8 cellular contexts compared by ENCODE assay signal in the genomic region with DNA sequence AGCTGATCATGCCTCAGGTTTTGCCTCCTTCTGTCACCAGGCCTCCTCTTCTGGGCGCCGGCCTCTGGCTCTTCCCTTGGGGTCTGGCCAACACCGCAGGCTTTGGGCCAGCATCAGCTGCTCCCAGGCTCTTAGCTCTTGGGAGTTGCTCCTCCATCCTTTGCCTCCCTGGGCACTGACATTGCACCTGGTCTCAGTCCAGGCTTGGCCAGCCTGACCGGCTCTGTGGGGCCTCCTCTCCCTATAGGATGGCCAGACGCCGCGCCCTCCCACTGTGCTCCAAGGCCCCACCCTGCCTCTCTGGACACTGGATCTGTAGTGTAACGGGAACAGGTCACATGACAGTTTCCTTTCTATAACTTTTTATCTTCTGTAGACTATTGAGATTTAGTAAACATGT. TPM values are rescaled to one million over a fixed set of nuclear protein-coding genes. Genes with fewer than 3 reads are reported as not detected.
DNase-seq lines count a peak whose midpoint lies in the region; TF ChIP-seq lines count a peak whose summit lies in the region.
"Not testable (repeated sequence)": the region's sequence is repeated elsewhere in the genome, so short reads cannot be mapped to it uniquely, and the experiment has no call there.

No MANE protein-coding gene starts in this region.

- CTCF ChIA-PET in CD4-positive, alpha-beta memory T cell (lab: Charles Lee; ENCODE audit: partially characterized antibody): not testable (repeated sequence)

- not testable (repeated sequence) for H3K9me3 Mint-ChIP-seq in CD4-positive, alpha-beta memory T cell; immature natural killer cell

- not testable (repeated sequence) for H3K4me3 ChIP-seq in CD4-positive, alpha-beta memory T cell (ENCODE audit: low read length in 2 of 2); fibroblast of the aortic adventitia (ENCODE audit: low read depth, low read length); transverse colon

- not testable (repeated sequence) for TF ChIP-seq POLR2A in transverse colon (IDR thresholded peaks at IDR 0.05)

- not testable (repeated sequence) for H3K9me3 ChIP-seq in CD4-positive, alpha-beta memory T cell (ENCODE audit: control insufficient read depth in 1 of 2, low read length in 2 of 2); transverse colon

- 77% methylated on average over 8 of the region's 8 CpGs; no CpG with 5 or more reads in 1 of the 2 donors for WGBS in transverse colon (ENCODE audit: low coverage in 1 of 2), 2 donors

- peaks cover 12 to 32% of the 10 kb centered on the region in 2 donors for H3K36me3 Mint-ChIP-seq in CD4-positive, alpha-beta memory T cell
- H3K36me3 Mint-ChIP-seq in immature natural killer cell: not testable (repeated sequence)

- TF ChIP-seq EP300 in transverse colon (IDR thresholded peaks at IDR 0.05; ENCODE audit: low read depth): not testable (repeated sequence)

- not testable (repeated sequence) for H3K27me3 ChIP-seq in CD4-positive, alpha-beta memory T cell (ENCODE audit: insufficient read depth, low read length); transverse colon

- POLR2A ChIA-PET in CD4-positive, alpha-beta memory T cell (lab: Charles Lee; ENCODE audit: partially characterized antibody): not testable (repeated sequence)

- intact Hi-C loops in CD4-positive, alpha-beta memory T cell (cut with micrococcal nuclease); transverse colon (cut with DNase I; ENCODE audit: low total_unique reads): not testable (repeated sequence)

- not testable (repeated sequence) for H3K4me3 Mint-ChIP-seq in CD4-positive, alpha-beta memory T cell
- peak overlapping the region in 4 of 5 donors; percentile 9 to 71 (median 56) for H3K4me3 Mint-ChIP-seq in immature natural killer cell

- H3K27ac Mint-ChIP-seq in CD4-positive, alpha-beta memory T cell: peak overlapping the region in 4 of 7 donors; percentile 5 to 66 (median 41)
- H3K27ac Mint-ChIP-seq in immature natural killer cell: peak overlapping the region; percentile 60 to 94 (median 88)

- not testable (repeated sequence) for H3K27ac ChIP-seq in CD4-positive, alpha-beta memory T cell (ENCODE audit: low read depth, low read length)
- peak overlapping the region; percentile 23 to 58 (median 56) for H3K27ac ChIP-seq in transverse colon

- not testable (repeated sequence) for H3K27me3 Mint-ChIP-seq in CD4-positive, alpha-beta memory T cell; immature natural killer cell (ENCODE audit: low read depth in 3 of 3)

- H3K4me1 ChIP-seq in CD4-positive, alpha-beta memory T cell (ENCODE audit: insufficient read depth, low read length): not testable (repeated sequence)
- H3K4me1 ChIP-seq in transverse colon: peaks cover 0 to 16% (median 12%) of the 10 kb centered on the region in 4 donors

- H3K4me1 Mint-ChIP-seq in CD4-positive, alpha-beta memory T cell: peaks cover 33 to 58% (median 49%) of the 10 kb centered on the region in 4 donors
- H3K4me1 Mint-ChIP-seq in immature natural killer cell: peaks cover 72 to 81% of the 10 kb centered on the region in 2 donors

- DNase-seq in CD4-positive, alpha-beta memory T cell; immature natural killer cell: not testable (repeated sequence)
- DNase-seq in NCI-H446 (lab: John Stamatoyannopoulos, UW) (peak; percentile 2 to 12), anterior cingulate cortex (lab: John Stamatoyannopoulos, UW) (peak in 35 of 58 donors; percentile 10 to 64 (median 26)), fibroblast of the aortic adventitia (ENCODE audit: low read depth) (peak; percentile 50), myocyte (ENCODE audit: low read depth) (peak; percentile 59), putamen (ENCODE audit: low spot score) (peak; percentile 33), transverse colon (peak; percentile 31)

- in situ Hi-C loops in transverse colon (cut with MboI; ENCODE audit: low pct_ligation_motif_present in 1 of 4, low pct_unique_long_range_greater_than_20kb in 1 of 4, low sequenced_read_pairs in 3 of 4): not testable (repeated sequence)

- not testable (repeated sequence) for TF ChIP-seq CTCF in fibroblast of the aortic adventitia (IDR thresholded peaks at IDR 0.05; ENCODE audit: insufficient read depth, low read length); transverse colon (IDR thresholded peaks at IDR 0.05)

- not testable (repeated sequence) for H3K36me3 ChIP-seq in CD4-positive, alpha-beta memory T cell (ENCODE audit: insufficient read depth, low read length); transverse colon

RNA-seq across cellular contexts. Expression of gene FAM120AOS, which starts 57.8 kb away (rescaled TPM):
- 10 to 100 TPM; 49.7 to 50.8 TPM for total RNA-seq in CD4-positive, alpha-beta memory T cell
- polyA plus RNA-seq in CD4-positive, alpha-beta memory T cell: 10 to 100 TPM; 57.5 to 64.6 TPM
- total RNA-seq in fibroblast of the aortic adventitia (ENCODE audit: low replicate concordance) (44.6 and 60.5 TPM in 2 replicates), myocyte (35.8 and 40.5 TPM in 2 replicates), transverse colon (100 to 1,000 TPM in 1 of 4 donors, 10 to 100 TPM in 3; 68.9 to 108 (median 86.4) TPM)
- polyA plus RNA-seq in immature natural killer cell: 100 to 1,000 TPM in 1 of 3 donors, 10 to 100 TPM in 2; 52.5 to 109 (median 67.4) TPM
- 37.1 TPM for polyA plus RNA-seq in myocyte (2012)

RNA-seq across cellular contexts. Expression of gene FAM120A, which starts 59.7 kb away (rescaled TPM):
- 10 to 100 TPM; 85.8 to 88.5 TPM for total RNA-seq in CD4-positive, alpha-beta memory T cell
- polyA plus RNA-seq in CD4-positive, alpha-beta memory T cell: 10 to 100 TPM in 1 of 2 donors, 1 to 10 TPM in 1; 6.2 to 14.0 TPM
- total RNA-seq in fibroblast of the aortic adventitia (ENCODE audit: low replicate concordance) (55.7 and 116 TPM in 2 replicates), myocyte (83.1 and 93.3 TPM in 2 replicates), transverse colon (100 to 1,000 TPM; 122 to 244 (median 180) TPM)
- polyA plus RNA-seq in immature natural killer cell: 10 to 100 TPM in 1 of 3 donors, 1 to 10 TPM in 2; 6.2 to 16.0 (median 6.9) TPM
- polyA plus RNA-seq in myocyte (2012): 68.1 TPM
